In the genomic region with DNA sequence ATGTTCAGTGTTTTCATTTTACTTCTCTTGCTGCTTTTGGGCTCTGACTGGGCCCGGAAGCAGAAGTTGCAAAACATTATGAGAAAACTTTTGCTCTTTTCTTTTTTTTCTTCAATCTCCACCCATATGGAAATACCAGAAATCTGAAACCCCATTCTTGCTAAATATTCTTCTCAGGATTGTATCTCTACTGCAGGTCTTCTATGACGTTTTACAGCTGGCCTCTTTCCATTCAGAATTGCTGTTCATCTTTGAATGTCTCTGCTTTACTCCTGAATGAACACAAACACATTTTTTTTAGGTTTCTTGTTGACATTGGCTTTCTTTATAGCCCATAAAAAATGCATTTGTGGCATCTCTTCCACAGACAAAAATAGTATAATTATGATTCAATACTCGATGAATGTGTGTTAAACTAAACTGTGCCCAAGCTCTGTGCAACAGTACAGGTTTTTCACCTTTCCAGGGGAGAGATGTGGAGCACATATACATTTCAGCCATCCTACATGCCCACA, we compare ENCODE assay signal across 8 cellular contexts. TPM values are rescaled to one million over a fixed set of nuclear protein-coding genes. Genes with fewer than 3 reads are reported as not detected.
DNase-seq lines count a peak whose midpoint lies in the region; ATAC-seq, FAIRE-seq and TF ChIP-seq lines count a peak whose summit lies in the region.

No MANE protein-coding gene starts in this region.

- no peaks in the 10 kb centered on the region for H3K27me3 Mint-ChIP-seq in naive thymus-derived CD4-positive, alpha-beta T cell

- no peak for TF ChIP-seq CTCF in lower leg skin (IDR thresholded peaks at IDR 0.05)

- CTCF ChIA-PET in naive thymus-derived CD4-positive, alpha-beta T cell (lab: Charles Lee), result interaction anchor here (1.0 to 1.7 kb wide), 2 partner anchors 10 to 29 kb away, joined by 4 to 6 read pairs; no protein-coding TSS in a partner anchor

- TF ChIP-seq POLR2A in GM12891 (IDR thresholded peaks at IDR 0.05; ENCODE audit: low read depth, low read length) (no peak), H54 (IDR thresholded peaks at IDR 0.05; ENCODE audit: low read depth, low read length) (no peak), lower leg skin (IDR thresholded peaks at IDR 0.05) (no peak)

- no peaks in the 10 kb centered on the region for H3K36me3 ChIP-seq in adipocyte (ENCODE audit: control insufficient read depth, insufficient read depth, low read length, severe bottlenecking)
- H3K36me3 ChIP-seq in naive thymus-derived CD4-positive, alpha-beta T cell (ENCODE audit: control insufficient read depth in 2 of 3, insufficient read depth in 3 of 3, low read length in 3 of 3), result peaks cover 0 to 8% (median 4%) of the 10 kb centered on the region in 3 experiments

- peak overlapping the region; percentile 49 to 87 (median 82) for H3K4me3 Mint-ChIP-seq in naive thymus-derived CD4-positive, alpha-beta T cell

- peaks cover 36 to 90% (median 73%) of the 10 kb centered on the region in 7 donors for H3K4me1 Mint-ChIP-seq in naive thymus-derived CD4-positive, alpha-beta T cell

- 9 to 16% methylated on average over 3 of the region's 3 CpGs for WGBS in lower leg skin, 2 donors

- peak overlapping the region; percentile 90 to 99 (median 97) for H3K27ac Mint-ChIP-seq in naive thymus-derived CD4-positive, alpha-beta T cell

- POLR2A ChIA-PET in naive thymus-derived CD4-positive, alpha-beta T cell (lab: Charles Lee), result interaction anchor here (0.6 to 10.1 kb wide), 17 partner anchors 10 to 233 kb away, joined by 3 to 143 read pairs (median 6); partner anchors contain the start of gene PTPRC

- peak overlapping the region; percentile 68 for H3K9ac ChIP-seq in adipocyte (ENCODE audit: low read length)

- DNase-seq in GM12891 (ENCODE audit: insufficient read length, low spot score) (no peak), H54 (ENCODE audit: insufficient read length, low spot score) (no peak), MV-4-11 (lab: John Stamatoyannopoulos, UW) (peak; percentile 77), adipocyte (ENCODE audit: low read depth) (peak; percentile 96), HuH-7 (ENCODE audit: low spot score) (no peak), lower leg skin (ENCODE audit: low spot score in 2 of 2) (no peak), UCSD-AML1 (lab: John Stamatoyannopoulos, UW; ENCODE audit: unreplicated experiment) (no peak)
- peak in 6 of 9 donors; percentile 59 to 83 (median 70) for DNase-seq in naive thymus-derived CD4-positive, alpha-beta T cell

- H3K27me3 ChIP-seq in adipocyte (replicated peaks; ENCODE audit: control insufficient read depth, insufficient read depth, low read length), result no peaks in the 10 kb centered on the region
- H3K27me3 ChIP-seq in naive thymus-derived CD4-positive, alpha-beta T cell (ENCODE audit: control insufficient read depth in 2 of 2, insufficient read depth in 2 of 2, low read length in 2 of 2), result no peaks in the 10 kb centered on the region

- H3K4me1 ChIP-seq in adipocyte (ENCODE audit: control insufficient read depth, insufficient read depth, low read length), result peaks cover 25% of the 10 kb centered on the region
- peaks cover 65 to 78% of the 10 kb centered on the region in 2 donors for H3K4me1 ChIP-seq in naive thymus-derived CD4-positive, alpha-beta T cell (ENCODE audit: control insufficient read depth in 2 of 2, insufficient read depth in 2 of 2, low read length in 2 of 2)

- intact Hi-C loops in naive thymus-derived CD4-positive, alpha-beta T cell (cut with micrococcal nuclease), result loop anchor here (1.0 to 5.0 kb wide), 5 partner anchors 8 to 35 kb away; no protein-coding TSS in a partner anchor
- intact Hi-C loops in lower leg skin (cut with DNase I; ENCODE audit: low total_unique reads), result no loop called here

- no peaks in the 10 kb centered on the region for H3K9me3 Mint-ChIP-seq in naive thymus-derived CD4-positive, alpha-beta T cell

- H3K9me3 ChIP-seq in adipocyte (ENCODE audit: control insufficient read depth, low read length), result no peaks in the 10 kb centered on the region
- H3K9me3 ChIP-seq in naive thymus-derived CD4-positive, alpha-beta T cell (ENCODE audit: control insufficient read depth in 2 of 3, low read length in 3 of 3), result no peaks in the 10 kb centered on the region

- peaks cover 0 to 23% (median 7%) of the 10 kb centered on the region in 5 donors for H3K36me3 Mint-ChIP-seq in naive thymus-derived CD4-positive, alpha-beta T cell

- H3K27ac ChIP-seq in naive thymus-derived CD4-positive, alpha-beta T cell (ENCODE audit: low read depth, low read length), result peak overlapping the region; percentile 94

- peak; percentile 65 for ATAC-seq in naive thymus-derived CD4-positive, alpha-beta T cell

- H3K4me3 ChIP-seq in adipocyte (ENCODE audit: low read length) (no peak overlapping the region), lower leg skin (ENCODE audit: low read depth, poor library complexity, severe bottlenecking) (no peak overlapping the region)
- peak overlapping the region; percentile 40 for H3K4me3 ChIP-seq in naive thymus-derived CD4-positive, alpha-beta T cell (ENCODE audit: low read length)

- FAIRE-seq in GM12891 (lab: Jason Lieb, UNC), result peak; percentile 35
- peak; percentile 94 for FAIRE-seq in H54 (lab: Jason Lieb, UNC)

TF ChIP-seq in GM12891, 5 proteins besides CTCF, POLR2A, EP300 and RAD21:
- TF ChIP-seq TAF1 (IDR thresholded peaks at IDR 0.05; ENCODE audit: low read depth, low read length) (no peak), POU2F2 (IDR thresholded peaks at IDR 0.05; ENCODE audit: low read depth, low read length) (no peak), POLR2AphosphoS5 (IDR thresholded peaks at IDR 0.05; ENCODE audit: low read depth, low read length) (no peak), SPI1 (IDR thresholded peaks at IDR 0.05; ENCODE audit: low read depth, low read length) (0 out of 2 replicates have a peak, but pooled peaks have one; percentile 15), PAX5 (IDR thresholded peaks at IDR 0.05; ENCODE audit: insufficient read depth, low read length, severe bottlenecking) (no peak)

RNA-seq across cellular contexts. Expression of gene PTPRC, which starts 18.8 kb away (rescaled TPM):
- 55.1 TPM for polyA plus RNA-seq in GM12891 (2012; ENCODE audit: low read depth, missing spikeins)
- total RNA-seq in naive thymus-derived CD4-positive, alpha-beta T cell, result 1,000 to 10,000 TPM in 3 of 5 experiments, 100 to 1,000 TPM in 2; 739 to 1,121 (median 1,015) TPM
- polyA plus RNA-seq in naive thymus-derived CD4-positive, alpha-beta T cell, result 1,000 to 10,000 TPM; 1,177 to 1,286 TPM
- 1 to 10 TPM; 4.0 to 8.3 (median 4.7) TPM for total RNA-seq in lower leg skin

Comparison
In these comparisons a context has a peak if more than half of its experiments do, and no peak if none do; other contexts are left out.
1. DNase-seq: peak in MV-4-11 (single experiment), adipocyte (single experiment) and naive thymus-derived CD4-positive, alpha-beta T cell (6 of 9); none in GM12891 (single experiment), H54 (single experiment), HuH-7 (single experiment), lower leg skin (0 of 2) and UCSD-AML1 (single experiment).
2. RNA of gene PTPRC, which starts 18.8 kb away (total RNA-seq): 739 to 1,121 TPM in naive thymus-derived CD4-positive, alpha-beta T cell; 4.0 to 8.3 TPM in lower leg skin; every median in the first group is over 10 times any median in the second.